8 cellular contexts compared by ENCODE assay signal in the genomic region with DNA sequence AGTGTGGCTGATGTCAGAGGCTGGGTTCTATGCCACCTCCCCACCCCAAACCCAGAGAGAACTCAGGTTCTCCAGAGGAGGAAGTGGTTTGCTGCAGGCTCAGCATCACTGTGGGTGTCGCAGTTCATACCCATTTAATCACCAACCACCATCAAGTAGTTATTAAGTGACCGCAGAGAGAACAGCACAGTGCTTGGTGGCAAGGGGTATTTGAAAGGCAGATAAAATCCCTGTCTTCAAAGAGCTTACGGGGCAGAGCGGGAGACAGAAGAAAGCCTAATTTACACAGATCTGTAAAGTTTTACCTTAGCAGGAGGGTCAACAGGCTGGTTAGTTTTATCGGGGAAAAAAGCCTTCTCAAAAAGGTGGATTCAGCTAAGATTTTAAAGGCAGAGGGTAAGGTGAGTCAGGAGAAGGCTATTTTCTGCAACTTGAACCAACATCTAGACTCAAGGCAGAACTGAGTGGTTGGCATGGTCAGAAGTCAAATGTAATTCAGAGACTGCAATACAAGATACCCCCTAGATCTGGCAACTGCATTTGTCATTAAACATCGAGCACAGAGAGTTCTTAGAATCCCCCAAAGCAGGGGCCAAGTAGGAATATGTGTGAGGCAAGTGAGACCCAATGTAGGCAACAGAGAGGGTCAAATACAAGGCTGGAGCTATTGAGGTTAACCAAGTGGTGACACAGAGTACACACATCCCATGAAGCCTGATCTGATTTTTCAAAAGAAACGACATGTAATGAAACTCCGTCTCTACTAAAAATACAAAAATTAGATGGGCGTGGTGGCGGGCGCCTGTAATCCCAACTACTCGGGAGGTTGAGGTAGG. TPM values are rescaled to one million over a fixed set of nuclear protein-coding genes. Genes with fewer than 3 reads are reported as not detected.
DNase-seq lines count a peak whose midpoint lies in the region; ATAC-seq, FAIRE-seq and TF ChIP-seq lines count a peak whose summit lies in the region.

No MANE protein-coding gene starts in this region.

- H3F3A ChIP-seq in Loucy (ENCODE audit: low read depth) = peaks cover 3% of the 10 kb centered on the region; the same call in 1 of the 2 replicates

- DNase-seq in activated CD8-positive, alpha-beta memory T cell treated with anti-CD3 and anti-CD28 coated beads for 1 hour (ENCODE audit: extremely low read depth in 1 of 2, low read depth in 1 of 2) = peak; percentile 51 to 60
- DNase-seq in keratinocyte (ENCODE audit: low read depth, low spot score) (no peak), H7 (no peak), ureter (ENCODE audit: low spot score) (no peak), MG63 (no peak)
- peak; percentile 35 for DNase-seq in stimulated activated naive B cell treated with anti-CD40 and anti-IgM and Interleukin-4, amounts not matched to agents 10 μg/mL and 1 μg/mL and 100 μg/mL, for 72 hours

- H3K4me2 ChIP-seq in Loucy (ENCODE audit: low read depth, low read length, poor library complexity, severe bottlenecking) = peak overlapping the region; percentile 43
- no peak overlapping the region for H3K4me2 ChIP-seq in keratinocyte (ENCODE audit: control insufficient read depth, extremely low read depth, insufficient read depth, low read depth, low read length)

- peaks cover 66% of the 10 kb centered on the region in 2 donors for H3K27me3 Mint-ChIP-seq in stimulated activated naive B cell treated with anti-CD40 and anti-IgM and Interleukin-4, amounts not matched to agents 10 μg/mL and 1 μg/mL and 100 μg/mL, for 72 hours

- peaks cover 0 to 5% of the 10 kb centered on the region in 2 donors for H3K36me3 Mint-ChIP-seq in stimulated activated naive B cell treated with anti-CD40 and anti-IgM and Interleukin-4, amounts not matched to agents 10 μg/mL and 1 μg/mL and 100 μg/mL, for 72 hours

- H3K4me1 ChIP-seq in Loucy (ENCODE audit: insufficient read depth, low read length, poor library complexity, severe bottlenecking) (peaks cover 21% of the 10 kb centered on the region), keratinocyte (ENCODE audit: control insufficient read depth, extremely low read depth, insufficient read depth, low read length) (peaks cover 69% of the 10 kb centered on the region)

- no peaks in the 10 kb centered on the region for H3K79me2 ChIP-seq in Loucy (ENCODE audit: insufficient read depth, low read length)
- H3K79me2 ChIP-seq in keratinocyte (ENCODE audit: control insufficient read depth, insufficient read depth, low read length) = peaks cover 93% of the 10 kb centered on the region

- no peak for FAIRE-seq in keratinocyte (lab: Jason Lieb, UNC)

- H3K9me1 ChIP-seq in keratinocyte (ENCODE audit: control insufficient read depth, extremely low read depth, insufficient read depth, low read length) = peaks cover 2% of the 10 kb centered on the region

- TF ChIP-seq CTCF in Loucy (conservative IDR thresholded peaks at IDR 0.05; ENCODE audit: low read length) = no peak
- no peak for TF ChIP-seq CTCF in keratinocyte (optimal IDR thresholded peaks at IDR 0.05 in 1 of 3, IDR thresholded peaks at IDR 0.05 in 1 of 3, conservative IDR thresholded peaks at IDR 0.05 in 1 of 3; ENCODE audit: extremely low read depth in 1 of 3, insufficient read depth in 2 of 3, low read length in 3 of 3)

- peaks cover 39 to 42% of the 10 kb centered on the region in 2 donors for H3K4me1 Mint-ChIP-seq in stimulated activated naive B cell treated with anti-CD40 and anti-IgM and Interleukin-4, amounts not matched to agents 10 μg/mL and 1 μg/mL and 100 μg/mL, for 72 hours

- dilution Hi-C loops in keratinocyte (cut with MboI; ENCODE audit: extremely low pct_ligation_motif_present, low sequenced_read_pairs) = no loop called here

- H3K27me3 ChIP-seq in Loucy (ENCODE audit: insufficient read depth, low read length, poor library complexity, severe bottlenecking) (peaks cover 71% of the 10 kb centered on the region), keratinocyte (ENCODE audit: control insufficient read depth, extremely low read depth, insufficient read depth, low read length) (no peaks in the 10 kb centered on the region), H7 (ENCODE audit: control insufficient read depth, insufficient read depth, low read length) (no peaks in the 10 kb centered on the region), MG63 (no peaks in the 10 kb centered on the region)

- no peaks in the 10 kb centered on the region for H3K9me3 Mint-ChIP-seq in stimulated activated naive B cell treated with anti-CD40 and anti-IgM and Interleukin-4, amounts not matched to agents 10 μg/mL and 1 μg/mL and 100 μg/mL, for 72 hours

- H3K9me2 ChIP-seq in Loucy (replicated peaks; ENCODE audit: low read depth, low read length) = no peaks in the 10 kb centered on the region

- H3K9ac ChIP-seq in Loucy (ENCODE audit: low read depth, low read length, poor library complexity, severe bottlenecking) = no peak overlapping the region
- no peak overlapping the region for H3K9ac ChIP-seq in keratinocyte (ENCODE audit: control insufficient read depth, extremely low read depth, insufficient read depth, low read length)

- H3K27ac Mint-ChIP-seq in stimulated activated naive B cell treated with anti-CD40 and anti-IgM and Interleukin-4, amounts not matched to agents 10 μg/mL and 1 μg/mL and 100 μg/mL, for 72 hours = peak overlapping the region; percentile 1

- peak; percentile 73 to 79 for ATAC-seq in stimulated activated naive B cell treated with anti-CD40 and anti-IgM and Interleukin-4, amounts not matched to agents 10 μg/mL and 1 μg/mL and 100 μg/mL, for 72 hours (replicated peaks)
- ATAC-seq in HG03354 (IDR thresholded peaks at IDR 0.05; ENCODE audit: poor library complexity, severe bottlenecking, unreplicated experiment) = no peak

- H2AFZ ChIP-seq in Loucy (ENCODE audit: low read length) (no peak overlapping the region), keratinocyte (ENCODE audit: control insufficient read depth, low read length) (no peak overlapping the region)

- H3K4me3 ChIP-seq in Loucy (ENCODE audit: low read length, poor library complexity, severe bottlenecking) = no peak overlapping the region
- no peak overlapping the region for H3K4me3 ChIP-seq in keratinocyte (ENCODE audit: control insufficient read depth in 2 of 3, extremely low read depth in 1 of 3, insufficient read depth in 2 of 3, low read depth in 1 of 3, low read length in 3 of 3)
- no peak overlapping the region for H3K4me3 ChIP-seq in H7 (ENCODE audit: insufficient read depth, low read depth, low read length)
- H3K4me3 ChIP-seq in MG63 = no peak overlapping the region

- peak overlapping the region in 1 of 2 donors; percentile 5 for H3K4me3 Mint-ChIP-seq in stimulated activated naive B cell treated with anti-CD40 and anti-IgM and Interleukin-4, amounts not matched to agents 10 μg/mL and 1 μg/mL and 100 μg/mL, for 72 hours

- H4K20me1 ChIP-seq in Loucy (ENCODE audit: insufficient read depth, low read length, poor library complexity, severe bottlenecking) (peaks cover 7% of the 10 kb centered on the region), keratinocyte (ENCODE audit: control insufficient read depth, extremely low read depth, insufficient read depth, low read length) (peaks cover 35% of the 10 kb centered on the region)

- no peaks in the 10 kb centered on the region for H3K36me3 ChIP-seq in Loucy (ENCODE audit: insufficient read depth, low read length)
- H3K36me3 ChIP-seq in keratinocyte (ENCODE audit: control insufficient read depth in 2 of 2, extremely low read depth in 1 of 2, insufficient read depth in 2 of 2, low read length in 2 of 2) = peaks cover 32 to 52% of the 10 kb centered on the region in 2 experiments
- no peaks in the 10 kb centered on the region; the same call in 1 of the 2 replicates for H3K36me3 ChIP-seq in H7 (replicated peaks; ENCODE audit: control insufficient read depth, insufficient read depth, low read length)
- peaks cover 49% of the 10 kb centered on the region for H3K36me3 ChIP-seq in MG63

- H3K27ac ChIP-seq in keratinocyte (ENCODE audit: control insufficient read depth, insufficient read depth, low read length) = peak overlapping the region; percentile 2

- H3K9me3 ChIP-seq in Loucy (ENCODE audit: insufficient read depth, low read depth, low read length) (no peaks in the 10 kb centered on the region), keratinocyte (ENCODE audit: control insufficient read depth, low read depth, low read length) (no peaks in the 10 kb centered on the region), MG63 (no peaks in the 10 kb centered on the region)

RNA-seq across cellular contexts. Expression of a gene that starts 13.2 kb away (rescaled TPM):
- 98.7 to 224 TPM (median 114 TPM) in 3 replicates for polyA plus RNA-seq in keratinocyte
- polyA plus RNA-seq in keratinocyte (2011; ENCODE audit: low read depth) = 68.4 TPM
- 160 and 207 TPM in 2 replicates for polyA plus RNA-seq in keratinocyte (2011; cell fraction: cytosol; rRNA removed)
- polyA plus RNA-seq in keratinocyte (2011; cell fraction: nucleus; rRNA removed) = 382 and 553 TPM in 2 replicates
- polyA plus RNA-seq in keratinocyte (2012; ENCODE audit: low replicate concordance) = 102 and 393 TPM in 2 replicates
- polyA minus RNA-seq in keratinocyte = 166 to 1,266 TPM (median 204 TPM) in 3 replicates
- polyA minus RNA-seq in keratinocyte (2011; cell fraction: cytosol; rRNA and poly(A)+ RNA removed) = 149 TPM
- polyA minus RNA-seq in keratinocyte (2011; cell fraction: nucleus; rRNA and poly(A)+ RNA removed) = 171 and 252 TPM in 2 replicates
- 76.1 and 89.9 TPM in 2 replicates for total RNA-seq in H7 (2014; rRNA removed; shearing (Covaris generic))
- total RNA-seq in ureter = 166 TPM
- total RNA-seq in MG63 (2014; rRNA removed; shearing (Covaris generic); ENCODE audit: low replicate concordance) = 6.4 and 11.5 TPM in 2 replicates

RNA-seq across cellular contexts. Expression of a gene that starts 39.4 kb away (rescaled TPM):
- under 0.01 TPM in 2 of 3 replicates, not detected in the other for polyA plus RNA-seq in keratinocyte
- not detected for polyA plus RNA-seq in keratinocyte (2011; ENCODE audit: low read depth)
- polyA plus RNA-seq in keratinocyte (2011; cell fraction: cytosol; rRNA removed) = not detected in 2 replicates
- polyA plus RNA-seq in keratinocyte (2011; cell fraction: nucleus; rRNA removed) = under 0.01 TPM in 2 replicates
- 71.2 TPM in 1 of 2 replicates, not detected in the other for polyA plus RNA-seq in keratinocyte (2012; ENCODE audit: low replicate concordance)
- under 0.01 to 17,208 TPM (median under 0.01 TPM) in 3 replicates for polyA minus RNA-seq in keratinocyte
- polyA minus RNA-seq in keratinocyte (2011; cell fraction: cytosol; rRNA and poly(A)+ RNA removed) = 6,294 TPM
- polyA minus RNA-seq in keratinocyte (2011; cell fraction: nucleus; rRNA and poly(A)+ RNA removed) = under 0.01 TPM in 2 replicates
- total RNA-seq in H7 (2014; rRNA removed; shearing (Covaris generic)) = under 0.01 TPM in 2 replicates
- 8,888 TPM for total RNA-seq in ureter
- total RNA-seq in MG63 (2014; rRNA removed; shearing (Covaris generic); ENCODE audit: low replicate concordance) = not detected in 2 replicates

RNA-seq across cellular contexts. Expression of a gene that starts 40.7 kb away (rescaled TPM):
- polyA plus RNA-seq in keratinocyte = under 0.01 TPM in 2 of 3 replicates, not detected in the other
- not detected for polyA plus RNA-seq in keratinocyte (2011; ENCODE audit: low read depth)
- not detected in 2 replicates for polyA plus RNA-seq in keratinocyte (2011; cell fraction: cytosol; rRNA removed)
- under 0.01 TPM in 1 of 2 replicates, not detected in the other for polyA plus RNA-seq in keratinocyte (2011; cell fraction: nucleus; rRNA removed)
- 71.2 TPM in 1 of 2 replicates, not detected in the other for polyA plus RNA-seq in keratinocyte (2012; ENCODE audit: low replicate concordance)
- polyA minus RNA-seq in keratinocyte = under 0.01 to 17,791 TPM (median under 0.01 TPM) in 3 replicates
- polyA minus RNA-seq in keratinocyte (2011; cell fraction: cytosol; rRNA and poly(A)+ RNA removed) = 7,616 TPM
- polyA minus RNA-seq in keratinocyte (2011; cell fraction: nucleus; rRNA and poly(A)+ RNA removed) = under 0.01 TPM in 2 replicates
- total RNA-seq in H7 (2014; rRNA removed; shearing (Covaris generic)) = under 0.01 TPM in 2 replicates
- total RNA-seq in ureter = 1,538 TPM
- not detected in 2 replicates for total RNA-seq in MG63 (2014; rRNA removed; shearing (Covaris generic); ENCODE audit: low replicate concordance)

RNA-seq across cellular contexts. Expression of a gene that starts 49.8 kb away (rescaled TPM):
- polyA plus RNA-seq in keratinocyte = 0.75 to 1.7 TPM (median 0.98 TPM) in 3 replicates
- 0.39 TPM for polyA plus RNA-seq in keratinocyte (2011; ENCODE audit: low read depth)
- 0.75 and 1.1 TPM in 2 replicates for polyA plus RNA-seq in keratinocyte (2011; cell fraction: cytosol; rRNA removed)
- polyA plus RNA-seq in keratinocyte (2011; cell fraction: nucleus; rRNA removed) = 1.2 and 1.5 TPM in 2 replicates
- 0.63 and 1.3 TPM in 2 replicates for polyA plus RNA-seq in keratinocyte (2012; ENCODE audit: low replicate concordance)
- 0.45 to 2.9 TPM (median 0.79 TPM) in 3 replicates for polyA minus RNA-seq in keratinocyte
- not detected for polyA minus RNA-seq in keratinocyte (2011; cell fraction: cytosol; rRNA and poly(A)+ RNA removed)
- polyA minus RNA-seq in keratinocyte (2011; cell fraction: nucleus; rRNA and poly(A)+ RNA removed) = 0.32 and 0.47 TPM in 2 replicates
- 3.1 and 4.1 TPM in 2 replicates for total RNA-seq in H7 (2014; rRNA removed; shearing (Covaris generic))
- total RNA-seq in ureter = not detected
- total RNA-seq in MG63 (2014; rRNA removed; shearing (Covaris generic); ENCODE audit: low replicate concordance) = 0.33 TPM in 1 of 2 replicates, not detected in the other

RNA-seq across cellular contexts. Expression of a gene that starts 51.4 kb away (rescaled TPM):
- polyA plus RNA-seq in keratinocyte = 3,950 to 5,808 TPM (median 4,618 TPM) in 3 replicates
- 2,331 TPM for polyA plus RNA-seq in keratinocyte (2011; ENCODE audit: low read depth)
- 5,109 and 6,391 TPM in 2 replicates for polyA plus RNA-seq in keratinocyte (2011; cell fraction: cytosol; rRNA removed)
- polyA plus RNA-seq in keratinocyte (2011; cell fraction: nucleus; rRNA removed) = 1,448 and 1,525 TPM in 2 replicates
- 2,330 and 3,652 TPM in 2 replicates for polyA plus RNA-seq in keratinocyte (2012; ENCODE audit: low replicate concordance)
- 3,230 to 5,763 TPM (median 4,158 TPM) in 3 replicates for polyA minus RNA-seq in keratinocyte
- 2,814 TPM for polyA minus RNA-seq in keratinocyte (2011; cell fraction: cytosol; rRNA and poly(A)+ RNA removed)
- polyA minus RNA-seq in keratinocyte (2011; cell fraction: nucleus; rRNA and poly(A)+ RNA removed) = 617 and 664 TPM in 2 replicates
- 5,486 and 6,641 TPM in 2 replicates for total RNA-seq in H7 (2014; rRNA removed; shearing (Covaris generic))
- total RNA-seq in ureter = 2,124 TPM
- 5,975 and 7,875 TPM in 2 replicates for total RNA-seq in MG63 (2014; rRNA removed; shearing (Covaris generic); ENCODE audit: low replicate concordance)

Comparison
In these comparisons a context has a peak if more than half of its experiments do, and no peak if none do; other contexts are left out.
1. DNase-seq: peak in activated CD8-positive, alpha-beta memory T cell treated with anti-CD3 and anti-CD28 coated beads for 1 hour (2 of 2) and stimulated activated naive B cell treated with anti-CD40 and anti-IgM and Interleukin-4, amounts not matched to agents 10 μg/mL and 1 μg/mL and 100 μg/mL, for 72 hours (single experiment); none in keratinocyte (single experiment), H7 (single experiment), ureter (single experiment) and MG63 (single experiment).
2. RNA of a gene that starts 39.4 kb away (total RNA-seq): 8,888 TPM in ureter (single experiment); under 0.01 TPM in H7 and not detected in MG63; every median in the first group is over 1,000 times any median in the second.
3. RNA of a gene that starts 40.7 kb away (total RNA-seq): 1,538 TPM in ureter (single experiment); under 0.01 TPM in H7 and not detected in MG63; every median in the first group is over 1,000 times any median in the second.